Comparison of ENCODE assay signal across 1 cellular context in the genomic region with DNA sequence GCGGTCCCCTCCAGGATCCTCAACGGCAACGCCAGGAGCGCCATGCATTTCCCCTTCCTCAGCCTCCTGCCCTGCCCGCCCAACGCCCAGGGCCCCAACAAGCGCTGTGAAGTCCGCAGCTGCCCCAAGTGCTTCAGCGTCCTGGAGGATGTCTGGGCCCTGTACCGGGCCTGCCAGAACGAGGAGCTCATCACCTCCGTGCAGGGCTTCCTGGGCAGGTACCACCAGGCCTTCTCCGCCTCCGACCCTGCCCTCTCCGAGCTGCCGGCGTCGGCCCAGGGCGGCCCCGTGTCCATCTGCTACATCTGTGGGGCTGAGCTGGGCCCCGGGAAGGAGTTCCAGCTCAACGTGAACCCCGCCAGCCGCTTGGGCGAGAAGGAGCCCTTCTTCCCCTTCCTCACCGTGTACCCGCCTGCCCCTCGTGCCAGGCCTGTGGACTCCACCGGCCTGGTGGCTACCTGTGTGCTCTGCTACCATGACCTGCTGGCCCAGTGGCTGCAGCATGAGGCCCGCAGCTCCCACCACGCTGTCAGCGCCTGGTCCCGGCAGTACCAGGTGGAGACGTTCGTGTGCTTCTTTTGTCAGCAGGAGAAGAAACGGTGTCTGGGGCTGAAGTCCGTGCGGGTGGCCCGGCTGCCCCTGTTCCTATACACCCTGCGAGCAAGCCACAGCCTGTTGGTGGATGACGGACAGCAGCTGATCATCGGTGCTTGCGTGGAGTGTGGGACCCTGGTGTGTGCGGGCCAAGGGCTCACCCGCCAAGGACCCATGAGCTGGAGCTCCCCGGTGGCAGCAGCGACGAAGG.
TF ChIP-seq lines count a peak whose summit lies in the region.

No MANE protein-coding gene starts in this region.

TF ChIP-seq in liver, 16 proteins besides CTCF, POLR2A, EP300 and RAD21 (continued from another document):
- TF ChIP-seq, protein P1, sequence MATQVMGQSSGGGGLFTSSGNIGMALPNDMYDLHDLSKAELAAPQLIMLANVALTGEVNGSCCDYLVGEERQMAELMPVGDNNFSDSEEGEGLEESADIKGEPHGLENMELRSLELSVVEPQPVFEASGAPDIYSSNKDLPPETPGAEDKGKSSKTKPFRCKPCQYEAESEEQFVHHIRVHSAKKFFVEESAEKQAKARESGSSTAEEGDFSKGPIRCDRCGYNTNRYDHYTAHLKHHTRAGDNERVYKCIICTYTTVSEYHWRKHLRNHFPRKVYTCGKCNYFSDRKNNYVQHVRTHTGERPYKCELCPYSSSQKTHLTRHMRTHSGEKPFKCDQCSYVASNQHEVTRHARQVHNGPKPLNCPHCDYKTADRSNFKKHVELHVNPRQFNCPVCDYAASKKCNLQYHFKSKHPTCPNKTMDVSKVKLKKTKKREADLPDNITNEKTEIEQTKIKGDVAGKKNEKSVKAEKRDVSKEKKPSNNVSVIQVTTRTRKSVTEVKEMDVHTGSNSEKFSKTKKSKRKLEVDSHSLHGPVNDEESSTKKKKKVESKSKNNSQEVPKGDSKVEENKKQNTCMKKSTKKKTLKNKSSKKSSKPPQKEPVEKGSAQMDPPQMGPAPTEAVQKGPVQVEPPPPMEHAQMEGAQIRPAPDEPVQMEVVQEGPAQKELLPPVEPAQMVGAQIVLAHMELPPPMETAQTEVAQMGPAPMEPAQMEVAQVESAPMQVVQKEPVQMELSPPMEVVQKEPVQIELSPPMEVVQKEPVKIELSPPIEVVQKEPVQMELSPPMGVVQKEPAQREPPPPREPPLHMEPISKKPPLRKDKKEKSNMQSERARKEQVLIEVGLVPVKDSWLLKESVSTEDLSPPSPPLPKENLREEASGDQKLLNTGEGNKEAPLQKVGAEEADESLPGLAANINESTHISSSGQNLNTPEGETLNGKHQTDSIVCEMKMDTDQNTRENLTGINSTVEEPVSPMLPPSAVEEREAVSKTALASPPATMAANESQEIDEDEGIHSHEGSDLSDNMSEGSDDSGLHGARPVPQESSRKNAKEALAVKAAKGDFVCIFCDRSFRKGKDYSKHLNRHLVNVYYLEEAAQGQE (IDR thresholded peaks at IDR 0.05): no peak
- TF ChIP-seq HNF4G (IDR thresholded peaks at IDR 0.05): no peak
- TF ChIP-seq, protein P2, sequence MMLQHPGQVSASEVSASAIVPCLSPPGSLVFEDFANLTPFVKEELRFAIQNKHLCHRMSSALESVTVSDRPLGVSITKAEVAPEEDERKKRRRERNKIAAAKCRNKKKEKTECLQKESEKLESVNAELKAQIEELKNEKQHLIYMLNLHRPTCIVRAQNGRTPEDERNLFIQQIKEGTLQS (IDR thresholded peaks at IDR 0.05): no peak
- TF ChIP-seq GABPA (IDR thresholded peaks at IDR 0.05 in 1 of 2, conservative IDR thresholded peaks at IDR 0.05 in 1 of 2): no peak
- TF ChIP-seq RXRA (IDR thresholded peaks at IDR 0.05): no peak
- no peak for TF ChIP-seq FOXA2 (IDR thresholded peaks at IDR 0.05)
- TF ChIP-seq TAF1 (conservative IDR thresholded peaks at IDR 0.05): no peak
